ENCODE assay signal across 9 cellular contexts in genomic region chr11:118012083-118012669, GRCh38. TPM values are rescaled to one million over a fixed set of nuclear protein-coding genes. Genes with fewer than 3 reads are reported as not detected.
DNase-seq lines count a peak whose midpoint lies in the region; ATAC-seq and TF ChIP-seq lines count a peak whose summit lies in the region.
"Had no signal": no experiment of that assay in that cellular context is flagged by ENCODE, and none has a peak within 500 bp of the region (broad histone marks: within the 10 kb centered on the region; RNA-seq: fewer than 3 reads in every experiment).

No MANE protein-coding gene starts in this region.

- H3K4me3 ChIP-seq in upper lobe of left lung, result no peak overlapping the region

- no peaks in the 10 kb centered on the region for H3K27me3 Mint-ChIP-seq in activated CD4-positive, alpha-beta memory T cell treated with anti-CD3 and anti-CD28 coated beads for 36 hours
- H3K27me3 Mint-ChIP-seq in immature natural killer cell (ENCODE audit: low read depth in 3 of 3), result peaks cover 0 to 8% (median 4%) of the 10 kb centered on the region in 3 donors

- CTCF ChIA-PET in activated CD4-positive, alpha-beta memory T cell treated with anti-CD3 and anti-CD28 coated beads for 36 hours (lab: Charles Lee), result interaction anchor here (1.2 to 1.5 kb wide), 2 partner anchors 11 to 205 kb away, joined by 3 read pairs; no protein-coding TSS in a partner anchor

- TF ChIP-seq CTCF in upper lobe of left lung (IDR thresholded peaks at IDR 0.05), result no peak

- H3K36me3 ChIP-seq in upper lobe of left lung, result no peaks in the 10 kb centered on the region

- WGBS in upper lobe of left lung, 2 donors, result 52 to 61% methylated on average over 7 of the region's 7 CpGs

- peaks cover 9% of the 10 kb centered on the region for H3K36me3 Mint-ChIP-seq in activated CD4-positive, alpha-beta memory T cell treated with anti-CD3 and anti-CD28 coated beads for 36 hours
- H3K36me3 Mint-ChIP-seq in immature natural killer cell, result peaks cover under 1 to 11% (median 4%) of the 10 kb centered on the region in 3 donors

- H3K27ac Mint-ChIP-seq in activated CD4-positive, alpha-beta memory T cell treated with anti-CD3 and anti-CD28 coated beads for 36 hours, result peak overlapping the region; percentile 63
- peak overlapping the region; percentile 84 to 95 (median 89) for H3K27ac Mint-ChIP-seq in immature natural killer cell
- H3K27ac Mint-ChIP-seq: nephron had no signal

- H3K4me3 Mint-ChIP-seq in activated CD4-positive, alpha-beta memory T cell treated with anti-CD3 and anti-CD28 coated beads for 36 hours, result no peak overlapping the region
- H3K4me3 Mint-ChIP-seq in immature natural killer cell, result peak overlapping the region; percentile 48 to 73 (median 55)
- H3K4me3 Mint-ChIP-seq: nephron had no signal

- H3K27ac ChIP-seq in upper lobe of left lung, result peak overlapping the region; percentile 73 to 88 (median 83)

- POLR2A ChIA-PET in activated CD4-positive, alpha-beta memory T cell treated with anti-CD3 and anti-CD28 coated beads for 36 hours (lab: Charles Lee), result interaction anchor here (0.7 to 2.4 kb wide), 4 partner anchors 10 to 26 kb away, joined by 4 to 10 read pairs (median 6); partner anchors contain the start of gene IL10RA

- no peak for TF ChIP-seq EP300 in upper lobe of left lung (IDR thresholded peaks at IDR 0.05)

- intact Hi-C loops in activated CD4-positive, alpha-beta memory T cell treated with anti-CD3 and anti-CD28 coated beads for 36 hours (cut with micrococcal nuclease), result no loop called here

- peaks cover 10% of the 10 kb centered on the region for H3K9me3 Mint-ChIP-seq in activated CD4-positive, alpha-beta memory T cell treated with anti-CD3 and anti-CD28 coated beads for 36 hours
- peaks cover 0 to 5% (median under 1%) of the 10 kb centered on the region in 6 donors for H3K9me3 Mint-ChIP-seq in immature natural killer cell

- H3K9me3 ChIP-seq in upper lobe of left lung, result peaks cover 0 to under 1% (median 0%) of the 10 kb centered on the region in 4 donors

- H3K4me1 Mint-ChIP-seq in activated CD4-positive, alpha-beta memory T cell treated with anti-CD3 and anti-CD28 coated beads for 36 hours (ENCODE audit: low read depth), result peaks cover 81% of the 10 kb centered on the region
- H3K4me1 Mint-ChIP-seq in immature natural killer cell, result peaks cover 98 to 100% of the 10 kb centered on the region in 2 donors

- ATAC-seq in HG03196 (IDR thresholded peaks at IDR 0.05; ENCODE audit: unreplicated experiment) (peak; percentile 39), upper lobe of left lung (ENCODE audit: low FRiP score in 2 of 2) (peak; percentile 70 to 83), HG02678 (IDR thresholded peaks at IDR 0.05; ENCODE audit: unreplicated experiment) (no peak)

- peak; percentile 21 for DNase-seq in AG08395 (ENCODE audit: low spot score)
- DNase-seq in activated CD4-positive, alpha-beta memory T cell treated with anti-CD3 and anti-CD28 coated beads for 36 hours, result peak; percentile 52
- DNase-seq in immature natural killer cell, result peak in 2 of 3 donors; percentile 30 to 39
- peak in 1 of 2 donors; percentile 71 for DNase-seq in upper lobe of left lung
- DNase-seq in effector CD4-positive, alpha-beta T cell, result no peak
- DNase-seq in NCI-H2107 treated with DMSO at 0.1 percent for 48 hours (lab: John Stamatoyannopoulos, UW; ENCODE audit: unreplicated experiment), result no peak

- TF ChIP-seq POLR2A in upper lobe of left lung (IDR thresholded peaks at IDR 0.05), result peak in 1 of 4 donors; percentile 65

- no peaks in the 10 kb centered on the region for H3K27me3 ChIP-seq in upper lobe of left lung

- peaks cover 4 to 46% (median 35%) of the 10 kb centered on the region in 4 donors for H3K4me1 ChIP-seq in upper lobe of left lung

RNA-seq across cellular contexts. Expression of gene IL10RA, which starts 26.0 kb away (rescaled TPM):
- total RNA-seq in activated CD4-positive, alpha-beta memory T cell treated with anti-CD3 and anti-CD28 coated beads for 36 hours, result 100 to 1,000 TPM; 114 to 117 TPM
- polyA plus RNA-seq in immature natural killer cell, result 100 to 1,000 TPM; 215 to 460 (median 264) TPM
- 100 to 1,000 TPM in 1 of 6 donors, 10 to 100 TPM in 5; 30.7 to 139 (median 46.1) TPM for total RNA-seq in upper lobe of left lung

Comparison
In these comparisons a context has a peak if more than half of its experiments do, and no peak if none do; other contexts are left out.
1. DNase-seq: peak in AG08395 (single experiment), activated CD4-positive, alpha-beta memory T cell treated with anti-CD3 and anti-CD28 coated beads for 36 hours (single experiment) and immature natural killer cell (2 of 3); none in effector CD4-positive, alpha-beta T cell (single experiment) and NCI-H2107 treated with DMSO at 0.1 percent for 48 hours (single experiment).